ENCODE assay signal across 8 cellular contexts in the genomic region with DNA sequence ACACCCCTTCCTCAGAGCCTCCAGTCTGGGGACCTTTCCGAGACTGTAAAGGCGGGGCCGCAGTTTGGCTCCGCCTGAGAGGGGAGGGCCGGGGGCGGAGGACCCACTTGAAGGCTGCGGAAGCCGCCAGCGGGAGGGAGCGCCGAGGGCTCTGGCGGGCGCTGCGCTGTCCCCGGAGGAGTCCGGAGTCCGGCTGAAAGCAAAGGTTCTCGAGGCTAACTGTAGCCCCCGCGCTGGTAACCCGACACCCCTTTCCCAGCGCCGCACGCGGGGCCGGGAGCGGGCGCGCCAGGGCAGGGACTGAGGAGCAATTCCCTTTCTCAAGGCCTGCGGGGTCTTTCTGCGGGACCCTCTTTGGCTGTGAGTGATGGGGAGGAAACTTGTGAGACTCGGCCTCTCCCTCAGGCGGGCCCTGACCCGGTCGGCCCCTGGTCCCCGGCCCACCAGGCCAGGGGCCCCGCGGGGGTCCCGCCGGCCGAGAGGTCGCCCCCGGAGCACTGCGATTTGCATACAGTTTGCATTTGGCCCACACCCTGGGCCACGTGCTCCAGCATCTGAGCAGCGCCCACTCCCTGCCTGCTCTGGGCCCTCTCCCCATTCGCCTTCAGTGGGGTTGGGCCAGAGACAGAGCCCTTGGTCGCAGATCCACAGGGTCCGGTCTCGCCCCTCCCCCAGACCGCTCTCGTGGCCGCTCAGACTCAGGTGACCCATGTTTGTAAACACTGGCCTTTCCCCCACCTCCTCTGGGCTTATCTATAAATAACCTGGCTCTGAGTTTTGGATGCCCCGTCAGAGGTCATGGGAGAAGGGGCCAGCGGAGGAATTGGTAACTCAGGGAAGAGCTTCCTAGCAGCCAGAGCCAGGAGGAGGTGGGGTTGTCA. TPM values are rescaled to one million over a fixed set of nuclear protein-coding genes. Genes with fewer than 3 reads are reported as not detected.
DNase-seq lines count a peak whose midpoint lies in the region; ATAC-seq and TF ChIP-seq lines count a peak whose summit lies in the region.

No MANE protein-coding gene starts in this region.

- peak overlapping the region; percentile 83 for H3K4me3 Mint-ChIP-seq in CD4-positive, alpha-beta T cell
- peak overlapping the region; percentile 72 for H3K4me3 Mint-ChIP-seq in activated naive CD4-positive, alpha-beta T cell treated with anti-CD3 and anti-CD28 coated beads, Interleukin-2, amount 10 ng/mL, durations not matched to agents 7 days and 5 days
- H3K4me3 Mint-ChIP-seq in glutamatergic neuron (ENCODE audit: unreplicated experiment): peak overlapping the region; percentile 89

- no peaks in the 10 kb centered on the region for H3K9me3 ChIP-seq in CD4-positive, alpha-beta T cell (ENCODE audit: control insufficient read depth, low read length)
- H3K9me3 ChIP-seq in SK-N-MC (ENCODE audit: low read depth, low read length): no peaks in the 10 kb centered on the region
- no peaks in the 10 kb centered on the region for H3K9me3 ChIP-seq in osteoblast (ENCODE audit: low read depth, low read length)
- no peaks in the 10 kb centered on the region for H3K9me3 ChIP-seq in testis

- peak overlapping the region; percentile 47 for H3K9ac ChIP-seq in SK-N-MC (ENCODE audit: insufficient read length)

- peaks cover 5% of the 10 kb centered on the region for H3K4me1 Mint-ChIP-seq in CD4-positive, alpha-beta T cell (ENCODE audit: low read depth)
- H3K4me1 Mint-ChIP-seq in activated naive CD4-positive, alpha-beta T cell treated with anti-CD3 and anti-CD28 coated beads, Interleukin-2, amount 10 ng/mL, durations not matched to agents 7 days and 5 days: peaks cover 10% of the 10 kb centered on the region
- H3K4me1 Mint-ChIP-seq in glutamatergic neuron (ENCODE audit: low read depth, unreplicated experiment): no peaks in the 10 kb centered on the region

- H3K4me1 ChIP-seq in osteoblast (ENCODE audit: insufficient read depth, low read length) (peaks cover 8% of the 10 kb centered on the region), testis (no peaks in the 10 kb centered on the region)

- H3K4me2 ChIP-seq in osteoblast (ENCODE audit: insufficient read depth, low read length): peak overlapping the region; percentile 74

- H2AFZ ChIP-seq in osteoblast (ENCODE audit: low read length): peak overlapping the region; percentile 62

- H3K27ac Mint-ChIP-seq in CD4-positive, alpha-beta T cell: no peak overlapping the region
- H3K27ac Mint-ChIP-seq in activated naive CD4-positive, alpha-beta T cell treated with anti-CD3 and anti-CD28 coated beads, Interleukin-2, amount 10 ng/mL, durations not matched to agents 7 days and 5 days: no peak overlapping the region
- no peak overlapping the region for H3K27ac Mint-ChIP-seq in glutamatergic neuron (ENCODE audit: unreplicated experiment)

- no peaks in the 10 kb centered on the region for H3K36me3 Mint-ChIP-seq in CD4-positive, alpha-beta T cell (ENCODE audit: low read depth)
- H3K36me3 Mint-ChIP-seq in activated naive CD4-positive, alpha-beta T cell treated with anti-CD3 and anti-CD28 coated beads, Interleukin-2, amount 10 ng/mL, durations not matched to agents 7 days and 5 days: no peaks in the 10 kb centered on the region
- peaks cover 4% of the 10 kb centered on the region for H3K36me3 Mint-ChIP-seq in glutamatergic neuron (ENCODE audit: unreplicated experiment)

- POLR2A ChIA-PET in CD4-positive, alpha-beta T cell (lab: Charles Lee): no interaction called here

- no peaks in the 10 kb centered on the region for H3K9me3 Mint-ChIP-seq in CD4-positive, alpha-beta T cell
- H3K9me3 Mint-ChIP-seq in activated naive CD4-positive, alpha-beta T cell treated with anti-CD3 and anti-CD28 coated beads, Interleukin-2, amount 10 ng/mL, durations not matched to agents 7 days and 5 days: no peaks in the 10 kb centered on the region
- peaks cover 3% of the 10 kb centered on the region for H3K9me3 Mint-ChIP-seq in glutamatergic neuron (ENCODE audit: unreplicated experiment)

- CTCF ChIA-PET in CD4-positive, alpha-beta T cell (lab: Charles Lee): no interaction called here
- CTCF ChIA-PET in activated naive CD4-positive, alpha-beta T cell treated with anti-CD3 and anti-CD28 coated beads, Interleukin-2, amount 10 ng/mL, durations not matched to agents 7 days and 5 days (lab: Charles Lee): no interaction called here

- no peak overlapping the region for H3K27ac ChIP-seq in CD4-positive, alpha-beta T cell (ENCODE audit: low read depth, low read length)
- no peak overlapping the region for H3K27ac ChIP-seq in SK-N-MC
- no peak overlapping the region for H3K27ac ChIP-seq in osteoblast (ENCODE audit: low read depth, low read length)
- H3K27ac ChIP-seq in testis: peak overlapping the region; percentile 28 to 69

- H3K79me2 ChIP-seq in osteoblast (ENCODE audit: insufficient read depth, low read length): no peaks in the 10 kb centered on the region

- DNase-seq in CD4-positive, alpha-beta T cell: peak; percentile 54 to 84 (median 73)
- DNase-seq in HT-29 (ENCODE audit: low spot score) (peak; percentile 47), SK-N-MC (ENCODE audit: low read depth, low spot score) (no peak), glutamatergic neuron (peak; percentile 80), osteoblast (ENCODE audit: insufficient read length, low spot score, missing footprints) (peak; percentile 94), testis (peak; percentile 80)
- DNase-seq in activated naive CD4-positive, alpha-beta T cell treated with anti-CD3 and anti-CD28 coated beads, Interleukin-2, amount 10 ng/mL, durations not matched to agents 7 days and 5 days: peak; percentile 86

- intact Hi-C loops in CD4-positive, alpha-beta T cell (cut with DNase I, micrococcal nuclease): no loop called here
- intact Hi-C loops in testis (cut with DNase I; ENCODE audit: low total_unique reads): no loop called here

- 2 to 3% methylated on average over 9 to 55 of the region's 55 CpGs for WGBS in testis, 2 donors

- peak overlapping the region; percentile 80 for H3K4me3 ChIP-seq in SK-N-MC
- peak overlapping the region; percentile 62 for H3K4me3 ChIP-seq in osteoblast (ENCODE audit: insufficient read depth, low read length)
- peak overlapping the region; percentile 53 to 73 for H3K4me3 ChIP-seq in testis

- no peak for TF ChIP-seq POLR2A in testis (IDR thresholded peaks at IDR 0.05)

- H3K36me3 ChIP-seq in SK-N-MC (ENCODE audit: insufficient read depth, low read length): no peaks in the 10 kb centered on the region
- H3K36me3 ChIP-seq in osteoblast (ENCODE audit: insufficient read depth, low read length): no peaks in the 10 kb centered on the region
- H3K36me3 ChIP-seq in testis (ENCODE audit: low read depth, missing control alignments): no peaks in the 10 kb centered on the region

- peaks cover 12% of the 10 kb centered on the region for H3K27me3 ChIP-seq in CD4-positive, alpha-beta T cell (ENCODE audit: control insufficient read depth, insufficient read depth, low read length)
- peaks cover 40% of the 10 kb centered on the region for H3K27me3 ChIP-seq in osteoblast (ENCODE audit: insufficient read depth, low read length)
- no peaks in the 10 kb centered on the region for H3K27me3 ChIP-seq in testis

- no peaks in the 10 kb centered on the region for H4K20me1 ChIP-seq in osteoblast (ENCODE audit: insufficient read depth, low read length)

- peaks cover 46% of the 10 kb centered on the region for H3K27me3 Mint-ChIP-seq in CD4-positive, alpha-beta T cell
- peaks cover 74% of the 10 kb centered on the region for H3K27me3 Mint-ChIP-seq in activated naive CD4-positive, alpha-beta T cell treated with anti-CD3 and anti-CD28 coated beads, Interleukin-2, amount 10 ng/mL, durations not matched to agents 7 days and 5 days
- H3K27me3 Mint-ChIP-seq in glutamatergic neuron (ENCODE audit: unreplicated experiment): peaks cover 8% of the 10 kb centered on the region

- peak; percentile 99 for ATAC-seq in CD4-positive, alpha-beta T cell (ENCODE audit: poor library complexity)
- ATAC-seq in HG03159 (IDR thresholded peaks at IDR 0.05; ENCODE audit: unreplicated experiment): no peak

- no peak for TF ChIP-seq CTCF in CD4-positive, alpha-beta T cell (IDR thresholded peaks at IDR 0.05)
- no peak for TF ChIP-seq CTCF in glutamatergic neuron (IDR thresholded peaks at IDR 0.05; ENCODE audit: partially characterized antibody, unreplicated experiment)
- TF ChIP-seq CTCF in osteoblast (IDR thresholded peaks at IDR 0.05; ENCODE audit: extremely low read depth, low read depth, low read length): no peak
- no peak for TF ChIP-seq CTCF in testis (IDR thresholded peaks at IDR 0.05)

RNA-seq across cellular contexts. Expression of a gene that starts 0.5 kb away (rescaled TPM):
- not detected for total RNA-seq in CD4-positive, alpha-beta T cell
- not detected in 2 replicates for total RNA-seq in HT-29 (2014; rRNA removed; shearing (Covaris generic))
- not detected for total RNA-seq in glutamatergic neuron (ENCODE audit: unreplicated experiment)
- 0.29 and 0.36 TPM in 2 replicates for total RNA-seq in osteoblast
- 10 to 100 TPM in 1 of 2 donors, 1 to 10 TPM in 1; 9.9 to 31.7 TPM for total RNA-seq in testis
- 50.8 TPM for polyA plus RNA-seq in testis (ENCODE audit: insufficient read depth, low read depth, low replicate concordance)

RNA-seq across cellular contexts. Expression of a gene that starts 2.6 kb away (rescaled TPM):
- not detected for total RNA-seq in CD4-positive, alpha-beta T cell
- total RNA-seq in HT-29 (2014; rRNA removed; shearing (Covaris generic)): not detected in 2 replicates
- total RNA-seq in glutamatergic neuron (ENCODE audit: unreplicated experiment) (not detected), osteoblast (not detected in 2 replicates), testis (under 1 TPM in 1 of 2 donors, not detected in 1; 0.79 TPM)
- 0.79 TPM for polyA plus RNA-seq in testis (ENCODE audit: insufficient read depth, low read depth, low replicate concordance)

RNA-seq across cellular contexts. Expression of a gene that starts 28.9 kb away (rescaled TPM):
- under 1 TPM; 0.33 to 0.39 TPM for total RNA-seq in CD4-positive, alpha-beta T cell
- 2.1 and 2.8 TPM in 2 replicates for total RNA-seq in HT-29 (2014; rRNA removed; shearing (Covaris generic))
- total RNA-seq in glutamatergic neuron (ENCODE audit: unreplicated experiment): 0.91 TPM
- total RNA-seq in osteoblast: 0.29 and 0.72 TPM in 2 replicates
- total RNA-seq in testis: 1 to 10 TPM; 2.5 to 4.5 TPM
- polyA plus RNA-seq in testis (ENCODE audit: insufficient read depth, low read depth, low replicate concordance): 1.8 TPM

Comparison
In these comparisons a context has a peak if more than half of its experiments do, and no peak if none do; other contexts are left out.
1. H3K27ac ChIP-seq: peak in testis (2 of 2); none in CD4-positive, alpha-beta T cell (single experiment), SK-N-MC (single experiment) and osteoblast (single experiment).
2. Peak in every context shown above with its lines, with median percentiles within 50 percentile points of each other: H3K4me3 Mint-ChIP-seq and H3K4me3 ChIP-seq.